15 cellular contexts compared by ENCODE assay signal in genomic region chr5:135244620-135245021, GRCh38.
A peak's percentile ranks its signal among the peaks of the same experiment; 100 is the strongest.
DNase-seq lines count a peak whose midpoint lies in the region; ATAC-seq and TF ChIP-seq lines count a peak whose summit lies in the region.
"Had no signal": no experiment of that assay in that cellular context is flagged by ENCODE, and none has a peak within 500 bp of the region (broad histone marks: within the 10 kb centered on the region; RNA-seq: fewer than 3 reads in every experiment).

No MANE protein-coding gene starts in this region.

- no peak overlapping the region for H3K27ac Mint-ChIP-seq in activated CD4-positive, alpha-beta T cell treated with anti-CD3 and anti-CD28 coated beads, Interleukin-2, amount 10 ng/mL, durations not matched to agents 7 days and 5 days
- H3K27ac Mint-ChIP-seq in endodermal cell (no peak overlapping the region), neural progenitor cell (peak overlapping the region; percentile 33), type B pancreatic cell (no peak overlapping the region)
- H3K27ac Mint-ChIP-seq: CD4-positive, alpha-beta T cell had no signal

- 89 to 94% methylated on average over 1 to 3 of the region's 3 CpGs for WGBS in endodermal cell (ENCODE audit: insufficient coverage in 1 of 2, insufficient read length in 1 of 2), 2 experiments

- DNase-seq in activated CD4-positive, alpha-beta T cell treated with anti-CD3 and anti-CD28 coated beads, Interleukin-2, amount 10 ng/mL, durations not matched to agents 7 days and 5 days = peak; percentile 4
- DNase-seq in activated CD4-positive, alpha-beta T cell treated with anti-CD3 and anti-CD28 coated beads, Interleukin-2, amount 50 U/mL, for 4 hours = no peak
- DNase-seq in endodermal cell = peak; percentile 25
- no peak for DNase-seq in neural progenitor cell (ENCODE audit: low spot score)
- DNase-seq in type B pancreatic cell (ENCODE audit: extremely low spot score, unreplicated experiment) = peak; percentile 50
- no peak for DNase-seq in hippocampal formation (lab: John Stamatoyannopoulos, UW)
- no peak for DNase-seq in NCI-H1436 (lab: John Stamatoyannopoulos, UW)
- DNase-seq: 8988T, DND-41, immature natural killer cell, KG1, NCI-H2171 had no signal

- TF ChIP-seq CTCF in endodermal cell (conservative IDR thresholded peaks at IDR 0.05) (no peak), neural progenitor cell (IDR thresholded peaks at IDR 0.05) (no peak), type B pancreatic cell (conservative IDR thresholded peaks at IDR 0.05) (no peak)

- H3K36me3 ChIP-seq in endodermal cell (ENCODE audit: control insufficient read depth, insufficient read depth, low read length) (no peaks in the 10 kb centered on the region), neural progenitor cell (no peaks in the 10 kb centered on the region)

- H3K36me3 Mint-ChIP-seq in activated CD4-positive, alpha-beta T cell treated with anti-CD3 and anti-CD28 coated beads, Interleukin-2, amount 10 ng/mL, durations not matched to agents 7 days and 5 days (ENCODE audit: low read depth) = no peaks in the 10 kb centered on the region
- H3K36me3 Mint-ChIP-seq in endodermal cell (ENCODE audit: low read depth) = no peaks in the 10 kb centered on the region
- no peaks in the 10 kb centered on the region for H3K36me3 Mint-ChIP-seq in neural progenitor cell
- no peaks in the 10 kb centered on the region for H3K36me3 Mint-ChIP-seq in type B pancreatic cell
- H3K36me3 Mint-ChIP-seq: immature natural killer cell had no signal

- no peak overlapping the region for H2AFZ ChIP-seq in neural progenitor cell (replicated peaks)

- no peaks in the 10 kb centered on the region for H3K9me3 Mint-ChIP-seq in activated CD4-positive, alpha-beta T cell treated with anti-CD3 and anti-CD28 coated beads, Interleukin-2, amount 10 ng/mL, durations not matched to agents 7 days and 5 days
- no peaks in the 10 kb centered on the region for H3K9me3 Mint-ChIP-seq in endodermal cell
- no peaks in the 10 kb centered on the region for H3K9me3 Mint-ChIP-seq in neural progenitor cell
- H3K9me3 Mint-ChIP-seq in type B pancreatic cell = no peaks in the 10 kb centered on the region
- H3K9me3 Mint-ChIP-seq: CD4-positive, alpha-beta T cell; immature natural killer cell had no signal

- H3K4me1 ChIP-seq in endodermal cell (ENCODE audit: control insufficient read depth, insufficient read depth, low read length) (peaks cover 21% of the 10 kb centered on the region), neural progenitor cell (peaks cover 4% of the 10 kb centered on the region)

- H3K27me3 Mint-ChIP-seq in activated CD4-positive, alpha-beta T cell treated with anti-CD3 and anti-CD28 coated beads, Interleukin-2, amount 10 ng/mL, durations not matched to agents 7 days and 5 days = no peaks in the 10 kb centered on the region
- H3K27me3 Mint-ChIP-seq in endodermal cell (ENCODE audit: insufficient read depth) (peaks cover 26% of the 10 kb centered on the region), neural progenitor cell (ENCODE audit: insufficient read depth, low read depth) (peaks cover 22% of the 10 kb centered on the region), type B pancreatic cell (peaks cover 36% of the 10 kb centered on the region)
- H3K27me3 Mint-ChIP-seq: CD4-positive, alpha-beta T cell had no signal

- CTCF ChIA-PET in activated CD4-positive, alpha-beta T cell treated with anti-CD3 and anti-CD28 coated beads, Interleukin-2, amount 10 ng/mL, durations not matched to agents 7 days and 5 days (lab: Charles Lee) = no interaction called here

- peaks cover 8% of the 10 kb centered on the region for H3K27me3 ChIP-seq in endodermal cell (ENCODE audit: control insufficient read depth, insufficient read depth, low read length, poor library complexity, severe bottlenecking)
- H3K27me3 ChIP-seq in neural progenitor cell = no peaks in the 10 kb centered on the region

- no peak overlapping the region for H3K27ac ChIP-seq in endodermal cell (ENCODE audit: low read depth, low read length)
- H3K27ac ChIP-seq in neural progenitor cell = no peak overlapping the region
- H3K27ac ChIP-seq: HL-60 had no signal

- POLR2A ChIA-PET in activated CD4-positive, alpha-beta T cell treated with anti-CD3 and anti-CD28 coated beads, Interleukin-2, amount 10 ng/mL, durations not matched to agents 7 days and 5 days (lab: Charles Lee) = no interaction called here

- H3K4me1 Mint-ChIP-seq in activated CD4-positive, alpha-beta T cell treated with anti-CD3 and anti-CD28 coated beads, Interleukin-2, amount 10 ng/mL, durations not matched to agents 7 days and 5 days = no peaks in the 10 kb centered on the region
- H3K4me1 Mint-ChIP-seq in endodermal cell (peaks cover 32% of the 10 kb centered on the region), neural progenitor cell (peaks cover 49% of the 10 kb centered on the region), type B pancreatic cell (ENCODE audit: unreplicated experiment) (peaks cover 47% of the 10 kb centered on the region)
- H3K4me1 Mint-ChIP-seq: immature natural killer cell had no signal

- no peaks in the 10 kb centered on the region for H3F3A ChIP-seq in neural progenitor cell (ENCODE audit: low read depth)

- no peak for ATAC-seq in HG03196 (IDR thresholded peaks at IDR 0.05; ENCODE audit: unreplicated experiment)

- H4K20me1 ChIP-seq in neural progenitor cell (ENCODE audit: low read depth) = no peaks in the 10 kb centered on the region

- no peak overlapping the region for H3K4me2 ChIP-seq in neural progenitor cell

- H3K4me3 Mint-ChIP-seq in activated CD4-positive, alpha-beta T cell treated with anti-CD3 and anti-CD28 coated beads, Interleukin-2, amount 10 ng/mL, durations not matched to agents 7 days and 5 days = no peak overlapping the region
- H3K4me3 Mint-ChIP-seq in endodermal cell (no peak overlapping the region), neural progenitor cell (no peak overlapping the region), type B pancreatic cell (no peak overlapping the region)
- H3K4me3 Mint-ChIP-seq: CD4-positive, alpha-beta T cell; immature natural killer cell had no signal

- H3K9ac ChIP-seq in endodermal cell (ENCODE audit: extremely low read depth, low read length, poor library complexity, severe bottlenecking) (no peak overlapping the region), neural progenitor cell (no peak overlapping the region)

- H3K4me3 ChIP-seq in endodermal cell (ENCODE audit: low read length) (no peak overlapping the region), neural progenitor cell (no peak overlapping the region)

- no peaks in the 10 kb centered on the region for H3K9me3 ChIP-seq in endodermal cell (ENCODE audit: control insufficient read depth, low read length)
- no peaks in the 10 kb centered on the region for H3K9me3 ChIP-seq in neural progenitor cell (ENCODE audit: low read depth)

- no peaks in the 10 kb centered on the region for H3K79me2 ChIP-seq in neural progenitor cell (ENCODE audit: low read depth)

Comparison
In these comparisons a context has a peak if more than half of its experiments do, and no peak if none do; other contexts are left out.
1. DNase-seq: peak in activated CD4-positive, alpha-beta T cell treated with anti-CD3 and anti-CD28 coated beads, Interleukin-2, amount 10 ng/mL, durations not matched to agents 7 days and 5 days (single experiment), endodermal cell (single experiment) and type B pancreatic cell (single experiment); none in activated CD4-positive, alpha-beta T cell treated with anti-CD3 and anti-CD28 coated beads, Interleukin-2, amount 50 U/mL, for 4 hours (0 of 2), neural progenitor cell (single experiment), hippocampal formation (0 of 2) and NCI-H1436 (single experiment).